ENCODE assay signal across 8 cellular contexts in the genomic region with DNA sequence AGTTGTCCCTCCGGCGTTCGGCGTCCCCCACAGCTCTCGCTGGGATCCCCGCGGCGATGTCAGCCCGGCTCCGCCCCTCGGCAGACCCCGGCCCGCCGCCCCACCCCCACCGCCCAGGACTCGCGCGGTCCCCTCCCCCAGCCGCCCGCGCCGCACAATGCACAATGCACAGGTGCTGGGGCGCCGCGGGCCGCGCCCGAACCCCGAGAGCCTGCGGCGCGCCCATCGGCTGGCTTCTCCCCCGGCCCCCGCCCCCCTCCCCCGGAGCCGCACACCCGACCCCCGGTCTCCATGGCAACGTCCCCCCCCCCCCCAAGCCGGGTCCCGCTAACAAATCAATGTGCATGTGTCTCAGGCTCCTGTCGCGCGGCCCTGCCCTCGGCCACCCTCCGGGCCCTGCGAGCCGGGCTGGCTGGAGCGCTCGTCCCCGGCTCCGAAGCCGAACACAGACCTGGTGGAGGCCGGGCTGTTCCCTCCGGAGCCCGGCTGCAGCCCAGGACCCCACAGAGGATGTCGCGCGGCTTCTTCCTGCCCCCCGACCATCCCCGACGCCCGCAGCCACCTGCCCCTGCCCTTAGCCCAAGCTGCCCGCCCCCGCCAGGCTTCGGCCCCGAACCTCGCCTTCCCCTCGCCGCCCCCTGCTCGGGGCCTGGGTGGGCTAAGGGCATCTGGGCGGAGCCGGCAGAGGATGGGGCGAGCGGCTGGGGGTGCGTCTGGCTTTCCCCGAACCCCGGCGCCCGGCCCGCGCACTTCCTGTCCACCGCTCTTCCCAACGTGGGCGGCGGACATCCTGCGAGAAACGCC. TPM values are rescaled to one million over a fixed set of nuclear protein-coding genes. Genes with fewer than 3 reads are reported as not detected.
DNase-seq lines count a peak whose midpoint lies in the region; ATAC-seq and TF ChIP-seq lines count a peak whose summit lies in the region.

No MANE protein-coding gene starts in this region.

- in situ Hi-C loops in astrocyte of the spinal cord (cut with HindIII; ENCODE audit: low sequenced_read_pairs), result loop anchor here (25.0 kb wide), 1 partner anchor 190 kb away; no protein-coding TSS in a partner anchor

- ATAC-seq in GM19324 (IDR thresholded peaks at IDR 0.05; ENCODE audit: low FRiP score, unreplicated experiment) (peak; percentile 11), right lobe of liver (peak in 2 of 4 donors; percentile 5 to 21), HG03469 (IDR thresholded peaks at IDR 0.05; ENCODE audit: unreplicated experiment) (no peak)

- H3K79me2 ChIP-seq in ACC112 (ENCODE audit: control insufficient read depth, insufficient read depth, low read length, unreplicated experiment), result no peaks in the 10 kb centered on the region
- peaks cover 76% of the 10 kb centered on the region for H3K79me2 ChIP-seq in Loucy (ENCODE audit: insufficient read depth, low read length)

- H2AFZ ChIP-seq in ACC112 (ENCODE audit: low read length, unreplicated experiment) (peak overlapping the region; percentile 48), Loucy (ENCODE audit: low read length) (no peak overlapping the region; the same call in 1 of the 2 replicates)

- 0% methylated on average over 14 of the region's 89 CpGs for WGBS in right lobe of liver (ENCODE audit: insufficient coverage, low coverage, low lambda C conversion rate, missing lambda C conversion rate)

- H3K27me3 ChIP-seq in ACC112 (ENCODE audit: insufficient read depth, low read length) (peaks cover 51% of the 10 kb centered on the region), Loucy (ENCODE audit: insufficient read depth, low read length, poor library complexity, severe bottlenecking) (no peaks in the 10 kb centered on the region), right lobe of liver (peaks cover 17 to 45% of the 10 kb centered on the region in 2 donors), uterus (peaks cover 47 to 55% of the 10 kb centered on the region in 2 donors)

- H3K9me2 ChIP-seq in Loucy (replicated peaks; ENCODE audit: low read depth, low read length), result no peaks in the 10 kb centered on the region

- peaks cover 3% of the 10 kb centered on the region; the same call in 1 of the 2 replicates for H3F3A ChIP-seq in Loucy (ENCODE audit: low read depth)

- DNase-seq in astrocyte of the spinal cord (ENCODE audit: low read depth, low spot score) (no peak), right lobe of liver (no peak), uterus (no peak)
- DNase-seq in activated effector memory CD4-positive, alpha-beta T cell treated with anti-CD3 and anti-CD28 coated beads, Interleukin-2, amount 50 U/mL, for 16 hours, result no peak

- no peak for TF ChIP-seq POLR2A in right lobe of liver (IDR thresholded peaks at IDR 0.05)
- no peak for TF ChIP-seq POLR2A in uterus (IDR thresholded peaks at IDR 0.05)

- H3K4me1 ChIP-seq in ACC112 (ENCODE audit: control insufficient read depth, insufficient read depth, low read length, unreplicated experiment), result peaks cover 26% of the 10 kb centered on the region
- H3K4me1 ChIP-seq in Loucy (ENCODE audit: insufficient read depth, low read length, poor library complexity, severe bottlenecking), result peaks cover 62% of the 10 kb centered on the region
- peaks cover 0 to 35% (median 8%) of the 10 kb centered on the region in 4 donors for H3K4me1 ChIP-seq in right lobe of liver
- peaks cover 6 to 19% of the 10 kb centered on the region in 2 donors for H3K4me1 ChIP-seq in uterus

- H3K9me3 ChIP-seq in Loucy (ENCODE audit: insufficient read depth, low read depth, low read length) (no peaks in the 10 kb centered on the region), right lobe of liver (no peaks in the 10 kb centered on the region), uterus (no peaks in the 10 kb centered on the region)

- no peak for TF ChIP-seq CTCF in Loucy (conservative IDR thresholded peaks at IDR 0.05; ENCODE audit: low read length)
- no peak for TF ChIP-seq CTCF in astrocyte of the spinal cord (IDR thresholded peaks at IDR 0.05; ENCODE audit: low read depth, low read length)
- no peak for TF ChIP-seq CTCF in right lobe of liver (IDR thresholded peaks at IDR 0.05)
- TF ChIP-seq CTCF in uterus (IDR thresholded peaks at IDR 0.05), result no peak

- peak overlapping the region; percentile 94 for H3K4me2 ChIP-seq in Loucy (ENCODE audit: low read depth, low read length, poor library complexity, severe bottlenecking)

- H3K36me3 ChIP-seq in ACC112 (ENCODE audit: insufficient read depth, low read length), result no peaks in the 10 kb centered on the region
- H3K36me3 ChIP-seq in Loucy (ENCODE audit: insufficient read depth, low read length), result peaks cover 8% of the 10 kb centered on the region; the same call in 1 of the 2 replicates
- H3K36me3 ChIP-seq in right lobe of liver, result no peaks in the 10 kb centered on the region
- no peaks in the 10 kb centered on the region for H3K36me3 ChIP-seq in uterus

- H3K27ac ChIP-seq in ACC112 (ENCODE audit: low read depth, low read length) (no peak overlapping the region), right lobe of liver (peak overlapping the region in 2 of 3 donors; percentile 58 to 60), uterus (peak overlapping the region; percentile 61 to 73)

- peak overlapping the region; percentile 94 for H3K4me3 ChIP-seq in ACC112 (ENCODE audit: low read depth, low read length)
- peak overlapping the region; percentile 72 for H3K4me3 ChIP-seq in Loucy (ENCODE audit: low read length, poor library complexity, severe bottlenecking)
- H3K4me3 ChIP-seq in astrocyte of the spinal cord (ENCODE audit: low read depth, low read length), result peak overlapping the region; percentile 43
- peak overlapping the region; percentile 58 to 78 (median 74) for H3K4me3 ChIP-seq in right lobe of liver
- H3K4me3 ChIP-seq in uterus, result peak overlapping the region; percentile 51 to 76

- intact Hi-C loops in right lobe of liver (cut with DNase I) (no loop called here), uterus (cut with DNase I; ENCODE audit: low total_unique reads) (no loop called here)

- H3K9ac ChIP-seq in Loucy (ENCODE audit: low read depth, low read length, poor library complexity, severe bottlenecking), result peak overlapping the region; percentile 86

- H4K20me1 ChIP-seq in Loucy (ENCODE audit: insufficient read depth, low read length, poor library complexity, severe bottlenecking), result peaks cover 34% of the 10 kb centered on the region

RNA-seq across cellular contexts. Expression of a gene that starts 0.8 kb away (rescaled TPM):
- 1 to 10 TPM; 1.2 to 4.7 (median 2.0) TPM for total RNA-seq in right lobe of liver
- total RNA-seq in uterus, result 10 to 100 TPM in 1 of 4 donors, 1 to 10 TPM in 2, not detected in 1; 1.8 to 10.7 (median 2.6) TPM

RNA-seq across cellular contexts. Expression of a gene that starts 19.7 kb away (rescaled TPM):
- total RNA-seq in right lobe of liver, result 1 to 10 TPM in 3 of 6 experiments, under 1 TPM in 3; 0.33 to 3.5 (median 1.1) TPM
- total RNA-seq in uterus, result 10 to 100 TPM in 1 of 4 donors, 1 to 10 TPM in 2, not detected in 1; 1.0 to 14.9 (median 4.6) TPM

RNA-seq across cellular contexts. Expression of a gene that starts 41.5 kb away (rescaled TPM):
- total RNA-seq in right lobe of liver (10 to 100 TPM in 5 of 6 experiments, 1 to 10 TPM in 1; 8.9 to 21.9 (median 15.1) TPM), uterus (1 to 10 TPM in 2 of 4 donors, under 1 TPM in 2; 0.26 to 8.4 (median 3.5) TPM)

Comparison
In these comparisons a context has a peak if more than half of its experiments do, and no peak if none do; other contexts are left out.
1. H3K4me3 ChIP-seq: peak in every context shown above with its lines; median percentile 94 in ACC112; 74 in right lobe of liver; 72 in Loucy; 64 in uterus; 43 in astrocyte of the spinal cord.